ENCODE assay signal across 15 cellular contexts in genomic region chr5:14218897-14219573, GRCh38.
DNase-seq lines count a peak whose midpoint lies in the region; ATAC-seq and TF ChIP-seq lines count a peak whose summit lies in the region.
"Had no signal": no experiment of that assay in that cellular context is flagged by ENCODE, and none has a peak within 500 bp of the region (broad histone marks: within the 10 kb centered on the region; RNA-seq: fewer than 3 reads in every experiment).

No MANE protein-coding gene starts in this region.

- TF ChIP-seq EP300 in gastroesophageal sphincter (IDR thresholded peaks at IDR 0.05) = no peak

- peaks cover 98% of the 10 kb centered on the region for H4K20me1 ChIP-seq in neural progenitor cell (ENCODE audit: low read depth)

- H3K27me3 ChIP-seq in gastroesophageal sphincter (no peaks in the 10 kb centered on the region), neural progenitor cell (no peaks in the 10 kb centered on the region)

- H3K9me3 Mint-ChIP-seq in neural progenitor cell = peaks cover 6% of the 10 kb centered on the region
- H3K9me3 Mint-ChIP-seq in activated T-cell treated with anti-CD3 and anti-CD28 coated beads, Interleukin-2, amount 50 U/mL, for 24 hours = no peaks in the 10 kb centered on the region
- H3K9me3 Mint-ChIP-seq: activated naive CD4-positive, alpha-beta T cell treated with anti-CD3 and anti-CD28 coated beads, Interleukin-2, amount 10 ng/mL, durations not matched to agents 7 days and 5 days had no signal

- no peak overlapping the region for H3K4me3 ChIP-seq in gastroesophageal sphincter
- no peak overlapping the region for H3K4me3 ChIP-seq in neural progenitor cell

- peak overlapping the region; percentile 79 to 85 (median 80) for H3K27ac ChIP-seq in gastroesophageal sphincter
- no peak overlapping the region for H3K27ac ChIP-seq in neural progenitor cell
- H3K27ac ChIP-seq: epithelial cell of prostate, HL-60, RWPE1 had no signal

- H3K4me1 Mint-ChIP-seq in neural progenitor cell = peaks cover 55% of the 10 kb centered on the region
- H3K4me1 Mint-ChIP-seq in activated T-cell treated with anti-CD3 and anti-CD28 coated beads, Interleukin-2, amount 50 U/mL, for 24 hours (ENCODE audit: low read depth) = peaks cover 18% of the 10 kb centered on the region

- ATAC-seq in gastroesophageal sphincter (no peak), GM18498 (IDR thresholded peaks at IDR 0.05; ENCODE audit: unreplicated experiment) (no peak)

- peaks cover 2% of the 10 kb centered on the region for H3K27me3 Mint-ChIP-seq in neural progenitor cell (ENCODE audit: insufficient read depth, low read depth)
- peaks cover 40% of the 10 kb centered on the region for H3K27me3 Mint-ChIP-seq in activated T-cell treated with anti-CD3 and anti-CD28 coated beads, Interleukin-2, amount 50 U/mL, for 24 hours

- TF ChIP-seq CTCF in gastroesophageal sphincter (IDR thresholded peaks at IDR 0.05) = no peak
- TF ChIP-seq CTCF in neural progenitor cell (IDR thresholded peaks at IDR 0.05) = no peak

- peaks cover 15% of the 10 kb centered on the region for H3K36me3 Mint-ChIP-seq in neural progenitor cell
- no peaks in the 10 kb centered on the region for H3K36me3 Mint-ChIP-seq in activated T-cell treated with anti-CD3 and anti-CD28 coated beads, Interleukin-2, amount 50 U/mL, for 24 hours (ENCODE audit: low read depth)
- H3K36me3 Mint-ChIP-seq: activated naive CD4-positive, alpha-beta T cell treated with anti-CD3 and anti-CD28 coated beads, Interleukin-2, amount 10 ng/mL, durations not matched to agents 7 days and 5 days had no signal

- H3K4me1 ChIP-seq in gastroesophageal sphincter = peaks cover 34 to 84% (median 41%) of the 10 kb centered on the region in 3 donors
- H3K4me1 ChIP-seq in neural progenitor cell = peaks cover 81% of the 10 kb centered on the region

- no peak overlapping the region for H3K4me3 Mint-ChIP-seq in neural progenitor cell
- no peak overlapping the region for H3K4me3 Mint-ChIP-seq in activated T-cell treated with anti-CD3 and anti-CD28 coated beads, Interleukin-2, amount 50 U/mL, for 24 hours
- H3K4me3 Mint-ChIP-seq: activated naive CD4-positive, alpha-beta T cell treated with anti-CD3 and anti-CD28 coated beads, Interleukin-2, amount 10 ng/mL, durations not matched to agents 7 days and 5 days had no signal

- peaks cover 99% of the 10 kb centered on the region for H3K79me2 ChIP-seq in neural progenitor cell (ENCODE audit: low read depth)

- H3K36me3 ChIP-seq in gastroesophageal sphincter (no peaks in the 10 kb centered on the region), neural progenitor cell (no peaks in the 10 kb centered on the region)

- no peak for TF ChIP-seq POLR2A in gastroesophageal sphincter (IDR thresholded peaks at IDR 0.05)

- DNase-seq in AG20443 (ENCODE audit: low spot score) (peak; percentile 28), RPMI8226 (peak; percentile 59), neural progenitor cell (ENCODE audit: low spot score) (no peak), CD1c-positive myeloid dendritic cell (ENCODE audit: extremely low spot score) (no peak)
- no peak for DNase-seq in activated T-cell treated with anti-CD3 and anti-CD28 coated beads, Interleukin-2, amount 50 U/mL, for 24 hours
- no peak for DNase-seq in stimulated activated CD4-positive, alpha-beta T cell treated with anti-CD3 and anti-CD28 coated beads, Interleukin-2, amount 100 ng/mL, for 24 hours
- DNase-seq: activated CD4-positive, alpha-beta T cell treated with anti-CD3 and anti-CD28 coated beads for 48 hours; activated naive CD4-positive, alpha-beta T cell treated with anti-CD3 and anti-CD28 coated beads, Interleukin-2, amount 10 ng/mL, durations not matched to agents 7 days and 5 days; kidney; NCI-H1417 had no signal

- no peak overlapping the region for H3K4me2 ChIP-seq in neural progenitor cell

- H3K9ac ChIP-seq in neural progenitor cell = no peak overlapping the region

- H2AFZ ChIP-seq in neural progenitor cell (replicated peaks) = no peak overlapping the region

- H3F3A ChIP-seq in neural progenitor cell (ENCODE audit: low read depth) = peaks cover 17% of the 10 kb centered on the region

- no peaks in the 10 kb centered on the region for H3K9me3 ChIP-seq in gastroesophageal sphincter
- H3K9me3 ChIP-seq in neural progenitor cell (ENCODE audit: low read depth) = no peaks in the 10 kb centered on the region

- 20 to 38% methylated on average over 1 to 5 of the region's 10 CpGs for WGBS in gastroesophageal sphincter (ENCODE audit: low coverage in 1 of 2), 2 donors

- H3K27ac Mint-ChIP-seq in neural progenitor cell = peak overlapping the region; percentile 72
- no peak overlapping the region for H3K27ac Mint-ChIP-seq in activated T-cell treated with anti-CD3 and anti-CD28 coated beads, Interleukin-2, amount 50 U/mL, for 24 hours
- H3K27ac Mint-ChIP-seq: activated naive CD4-positive, alpha-beta T cell treated with anti-CD3 and anti-CD28 coated beads, Interleukin-2, amount 10 ng/mL, durations not matched to agents 7 days and 5 days had no signal

Comparison
In these comparisons a context has a peak if more than half of its experiments do, and no peak if none do; other contexts are left out.
1. DNase-seq: peak in AG20443 (single experiment) and RPMI8226 (single experiment); none in neural progenitor cell (single experiment), CD1c-positive myeloid dendritic cell (single experiment), activated T-cell treated with anti-CD3 and anti-CD28 coated beads, Interleukin-2, amount 50 U/mL, for 24 hours (single experiment) and stimulated activated CD4-positive, alpha-beta T cell treated with anti-CD3 and anti-CD28 coated beads, Interleukin-2, amount 100 ng/mL, for 24 hours (0 of 2).